ENCODE assay signal across 29 cellular contexts in the genomic region with DNA sequence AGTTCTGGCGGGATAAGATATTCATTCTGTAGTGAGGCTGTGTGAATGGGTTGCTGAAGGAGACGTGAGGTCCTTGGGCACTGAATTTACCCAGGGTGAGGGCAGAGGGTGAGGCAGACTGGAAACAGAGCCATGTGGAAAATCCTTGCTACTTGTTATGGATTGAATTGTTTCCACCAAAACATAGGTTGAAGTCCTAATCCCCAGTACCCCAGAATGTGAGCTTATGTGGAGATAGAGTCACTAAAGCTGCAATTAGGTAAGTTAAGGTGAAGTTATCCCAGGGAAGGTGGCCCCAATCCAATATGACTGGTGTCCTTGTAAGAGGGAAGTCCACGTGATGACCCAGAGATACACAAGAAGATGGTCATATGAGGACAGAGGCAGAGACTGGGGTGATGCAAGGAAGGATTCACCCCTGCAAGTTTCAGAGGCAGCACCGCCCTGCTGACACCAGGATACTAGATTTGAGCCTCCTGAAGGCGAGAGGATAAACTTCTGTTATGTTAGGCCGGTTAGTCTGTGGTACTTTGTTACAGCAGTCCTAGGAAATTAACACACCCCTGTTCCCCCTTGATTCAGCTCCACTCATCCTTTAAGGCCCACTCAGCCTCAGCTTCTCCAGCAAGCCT.
"Had no signal": no experiment of that assay in that cellular context is flagged by ENCODE, and none has a peak within 500 bp of the region (broad histone marks: within the 10 kb centered on the region; RNA-seq: fewer than 3 reads in every experiment).

No MANE protein-coding gene starts in this region.

- H3K4me1 Mint-ChIP-seq: natural killer cell; nephron; neural progenitor cell; stimulated activated effector memory CD8-positive, alpha-beta T cell treated with anti-CD3 and anti-CD28 coated beads, Interleukin-12 subunit alpha, Interleukin-12 subunit beta, amount 100 ng/mL, for 72 hours; stimulated activated naive B cell treated with anti-CD40 and anti-IgM and Interleukin-4, amounts not matched to agents 10 μg/mL and 1 μg/mL and 100 μg/mL, for 72 hours had no signal

- H3K27ac ChIP-seq: neural progenitor cell, ovary, parathyroid adenoma, psoas muscle, right lobe of liver, sigmoid colon, stomach, thoracic aorta, thyroid gland, tibial nerve, upper lobe of left lung, vagina had no signal

- H3K36me3 Mint-ChIP-seq: natural killer cell; neural progenitor cell; stimulated activated effector memory CD8-positive, alpha-beta T cell treated with anti-CD3 and anti-CD28 coated beads, Interleukin-12 subunit alpha, Interleukin-12 subunit beta, amount 100 ng/mL, for 72 hours; stimulated activated naive B cell treated with anti-CD40 and anti-IgM and Interleukin-4, amounts not matched to agents 10 μg/mL and 1 μg/mL and 100 μg/mL, for 72 hours had no signal

- FAIRE-seq: small intestine, urothelium cell line had no signal

- H3K79me2 ChIP-seq: parathyroid adenoma had no signal

- H3K4me2 ChIP-seq: neural progenitor cell had no signal

- DNase-seq: natural killer cell; occipital lobe; ovary; posterior cingulate gyrus; psoas muscle; right cardiac atrium; right lobe of liver; sigmoid colon; stimulated activated CD4-positive, alpha-beta T cell treated with anti-CD3 and anti-CD28 coated beads, Interleukin-15, amount 100 ng/mL, for 24 hours; stimulated activated CD4-positive, alpha-beta T cell treated with anti-CD3 and anti-CD28 coated beads, Interleukin-2, amount 100 ng/mL, for 24 hours; stimulated activated CD4-positive, alpha-beta T cell treated with anti-CD3 and anti-CD28 coated beads, Interleukin-2, amount 100 ng/mL, for 48 hours; stimulated activated CD4-positive, alpha-beta T cell treated with anti-CD3 and anti-CD28 coated beads, Interleukin-4, amount 100 ng/mL, for 24 hours; stimulated activated naive B cell treated with anti-CD40 and anti-IgM and Interleukin-4, amounts not matched to agents 10 μg/mL and 1 μg/mL and 100 μg/mL, for 72 hours; stimulated activated naive CD4-positive, alpha-beta T cell treated with Interleukin-2 at 50 U/mL for 16 hours; stomach; thyroid gland; trophoblast cell; upper lobe of left lung had no signal

- ATAC-seq: natural killer cell; psoas muscle; right cardiac atrium; right lobe of liver; stimulated activated effector memory CD8-positive, alpha-beta T cell treated with anti-CD3 and anti-CD28 coated beads, Interleukin-12 subunit alpha, Interleukin-12 subunit beta, amount 100 ng/mL, for 72 hours; stimulated activated naive B cell treated with anti-CD40 and anti-IgM and Interleukin-4, amounts not matched to agents 10 μg/mL and 1 μg/mL and 100 μg/mL, for 72 hours had no signal

- H3K4me3 ChIP-seq: neural progenitor cell, ovary, psoas muscle, right lobe of liver, sigmoid colon, stomach, thoracic aorta, thyroid gland, tibial nerve, upper lobe of left lung, vagina had no signal

- H3K27me3 ChIP-seq: neural progenitor cell, ovary, right lobe of liver, sigmoid colon, stomach, thyroid gland, tibial nerve, upper lobe of left lung, vagina had no signal

- H3K27me3 Mint-ChIP-seq: stimulated activated naive CD8-positive, alpha-beta T cell treated with anti-CD3 and anti-CD28 coated beads, Interleukin-15, Interleukin-2, amounts not matched to agents 100 ng/mL and 50 ng/mL, for 24 hours had no signal

- H3K27ac Mint-ChIP-seq: natural killer cell; nephron; neural progenitor cell; progenitor cell of endocrine pancreas; stimulated activated effector memory CD8-positive, alpha-beta T cell treated with anti-CD3 and anti-CD28 coated beads, Interleukin-12 subunit alpha, Interleukin-12 subunit beta, amount 100 ng/mL, for 72 hours; stimulated activated naive B cell treated with anti-CD40 and anti-IgM and Interleukin-4, amounts not matched to agents 10 μg/mL and 1 μg/mL and 100 μg/mL, for 72 hours; stimulated activated naive CD8-positive, alpha-beta T cell treated with anti-CD3 and anti-CD28 coated beads, Interleukin-15, Interleukin-2, amounts not matched to agents 100 ng/mL and 50 ng/mL, for 24 hours had no signal

- H2AFZ ChIP-seq: neural progenitor cell, parathyroid adenoma had no signal

- H3K9me3 ChIP-seq: ovary, psoas muscle, right lobe of liver, sigmoid colon, stomach, thoracic aorta, thyroid gland, tibial nerve, upper lobe of left lung, vagina had no signal

- H3K4me3 Mint-ChIP-seq: natural killer cell; nephron; neural progenitor cell; stimulated activated effector memory CD8-positive, alpha-beta T cell treated with anti-CD3 and anti-CD28 coated beads, Interleukin-12 subunit alpha, Interleukin-12 subunit beta, amount 100 ng/mL, for 72 hours; stimulated activated naive B cell treated with anti-CD40 and anti-IgM and Interleukin-4, amounts not matched to agents 10 μg/mL and 1 μg/mL and 100 μg/mL, for 72 hours; stimulated activated naive CD8-positive, alpha-beta T cell treated with anti-CD3 and anti-CD28 coated beads, Interleukin-15, Interleukin-2, amounts not matched to agents 100 ng/mL and 50 ng/mL, for 24 hours had no signal

- H3K9ac ChIP-seq: neural progenitor cell, parathyroid adenoma had no signal

- H3K9me3 Mint-ChIP-seq: natural killer cell; nephron; neural progenitor cell; stimulated activated effector memory CD8-positive, alpha-beta T cell treated with anti-CD3 and anti-CD28 coated beads, Interleukin-12 subunit alpha, Interleukin-12 subunit beta, amount 100 ng/mL, for 72 hours; stimulated activated naive B cell treated with anti-CD40 and anti-IgM and Interleukin-4, amounts not matched to agents 10 μg/mL and 1 μg/mL and 100 μg/mL, for 72 hours; stimulated activated naive CD8-positive, alpha-beta T cell treated with anti-CD3 and anti-CD28 coated beads, Interleukin-15, Interleukin-2, amounts not matched to agents 100 ng/mL and 50 ng/mL, for 24 hours had no signal

- H3K36me3 ChIP-seq: neural progenitor cell, ovary, right lobe of liver, sigmoid colon, stomach, thoracic aorta, thyroid gland, tibial nerve, upper lobe of left lung, vagina had no signal

- H3K4me1 ChIP-seq: neural progenitor cell, parathyroid adenoma, psoas muscle, right lobe of liver, sigmoid colon, stomach, thyroid gland, tibial nerve, upper lobe of left lung had no signal
